Comparison of ENCODE assay signal across 17 cellular contexts in the genomic region with DNA sequence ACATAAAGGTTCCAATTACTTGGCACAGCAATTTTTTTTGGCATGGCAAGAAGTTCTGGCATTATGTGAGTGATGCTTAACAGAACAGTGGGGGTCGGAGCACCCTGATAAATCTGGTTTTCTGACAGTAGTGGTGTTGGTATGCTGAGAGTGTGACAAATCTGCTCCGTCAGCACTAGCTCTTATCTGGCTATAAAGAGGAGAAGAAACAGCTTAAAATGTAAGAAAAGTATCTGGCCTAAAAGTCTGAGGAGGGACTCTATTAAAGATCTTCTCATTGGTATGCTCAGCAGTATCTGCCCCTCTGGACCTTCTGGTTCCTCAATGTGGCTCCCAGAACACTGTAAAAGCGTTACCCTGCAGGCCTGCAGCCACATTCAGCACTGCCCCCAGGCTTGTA.
DNase-seq lines count a peak whose midpoint lies in the region; ATAC-seq and TF ChIP-seq lines count a peak whose summit lies in the region.
"Had no signal": no experiment of that assay in that cellular context is flagged by ENCODE, and none has a peak within 500 bp of the region (broad histone marks: within the 10 kb centered on the region; RNA-seq: fewer than 3 reads in every experiment).

No MANE protein-coding gene starts in this region.

- H3K27ac Mint-ChIP-seq in MCF 10A (ENCODE audit: low read depth, unreplicated experiment) (no peak overlapping the region), mesothelial cell of epicardium (peak overlapping the region; percentile 45), type B pancreatic cell (peak overlapping the region; percentile 97)
- H3K27ac Mint-ChIP-seq in activated naive CD4-positive, alpha-beta T cell treated with anti-CD3 and anti-CD28 coated beads for 36 hours = no peak overlapping the region
- H3K27ac Mint-ChIP-seq: CD8-positive, alpha-beta memory T cell had no signal

- no TSS peak for BruUV-seq in MCF 10A (replicated peaks; lab: Mats Ljungman, UMichigan)

- H3K27me3 ChIP-seq in breast epithelium = no peaks in the 10 kb centered on the region
- H3K27me3 ChIP-seq: BLaER1 had no signal

- TF ChIP-seq CTCF in breast epithelium (IDR thresholded peaks at IDR 0.05) = no peak
- no peak for TF ChIP-seq CTCF in MCF 10A (IDR thresholded peaks at IDR 0.05; ENCODE audit: unreplicated experiment)
- TF ChIP-seq CTCF in mesothelial cell of epicardium (IDR thresholded peaks at IDR 0.05; ENCODE audit: unreplicated experiment) = no peak
- TF ChIP-seq CTCF in type B pancreatic cell (conservative IDR thresholded peaks at IDR 0.05) = no peak

- H3K27ac ChIP-seq in breast epithelium (peak overlapping the region; percentile 76 to 83), epithelial cell of prostate (peak overlapping the region; percentile 74)
- H3K27ac ChIP-seq: BLaER1 had no signal

- ATAC-seq in GM18907 (IDR thresholded peaks at IDR 0.05; ENCODE audit: unreplicated experiment) = no peak

- H3K4me3 ChIP-seq in breast epithelium = no peak overlapping the region
- H3K4me3 ChIP-seq: BLaER1, HAP-1 had no signal

- POLR2A ChIA-PET in MCF 10A (lab: Yijun Ruan, JAX) = no interaction called here

- CTCF ChIA-PET in MCF 10A (lab: Yijun Ruan, JAX) = interaction anchor here (0.6 to 2.3 kb wide), 7 partner anchors 11 to 883 kb away, joined by 3 to 12 read pairs (median 5); no protein-coding TSS in a partner anchor
- CTCF ChIA-PET in activated naive CD4-positive, alpha-beta T cell treated with anti-CD3 and anti-CD28 coated beads for 36 hours (lab: Charles Lee) = no interaction called here

- no peaks in the 10 kb centered on the region for H3K36me3 ChIP-seq in breast epithelium
- H3K36me3 ChIP-seq: BLaER1, HAP-1 had no signal

- no peaks in the 10 kb centered on the region for H3K4me1 ChIP-seq in breast epithelium
- H3K4me1 ChIP-seq: BLaER1, HAP-1 had no signal

- H3K9me3 ChIP-seq in breast epithelium = no peaks in the 10 kb centered on the region
- H3K9me3 ChIP-seq: BLaER1, HAP-1 had no signal

- H3K4me3 Mint-ChIP-seq in MCF 10A (ENCODE audit: unreplicated experiment) (no peak overlapping the region), mesothelial cell of epicardium (no peak overlapping the region), type B pancreatic cell (peak overlapping the region; percentile 10)
- H3K4me3 Mint-ChIP-seq in activated naive CD4-positive, alpha-beta T cell treated with anti-CD3 and anti-CD28 coated beads for 36 hours = no peak overlapping the region
- H3K4me3 Mint-ChIP-seq: CD8-positive, alpha-beta memory T cell had no signal

- no peaks in the 10 kb centered on the region for H3K27me3 Mint-ChIP-seq in MCF 10A (ENCODE audit: insufficient read depth, unreplicated experiment)
- H3K27me3 Mint-ChIP-seq in mesothelial cell of epicardium (ENCODE audit: low read depth) = no peaks in the 10 kb centered on the region
- H3K27me3 Mint-ChIP-seq in type B pancreatic cell = no peaks in the 10 kb centered on the region
- H3K27me3 Mint-ChIP-seq in activated naive CD4-positive, alpha-beta T cell treated with anti-CD3 and anti-CD28 coated beads for 36 hours (ENCODE audit: low read depth) = no peaks in the 10 kb centered on the region

- peaks cover 9% of the 10 kb centered on the region for H3K4me1 Mint-ChIP-seq in MCF 10A (ENCODE audit: insufficient read depth, unreplicated experiment)
- peaks cover 55% of the 10 kb centered on the region for H3K4me1 Mint-ChIP-seq in mesothelial cell of epicardium
- H3K4me1 Mint-ChIP-seq in type B pancreatic cell (ENCODE audit: unreplicated experiment) = peaks cover 36% of the 10 kb centered on the region
- H3K4me1 Mint-ChIP-seq in activated naive CD4-positive, alpha-beta T cell treated with anti-CD3 and anti-CD28 coated beads for 36 hours (ENCODE audit: low read depth) = no peaks in the 10 kb centered on the region
- H3K4me1 Mint-ChIP-seq: CD8-positive, alpha-beta memory T cell had no signal

- intact Hi-C loops in breast epithelium (cut with DNase I; ENCODE audit: low total_unique reads) (no loop called here), MCF 10A (cut with micrococcal nuclease) (no loop called here)
- intact Hi-C loops in activated naive CD4-positive, alpha-beta T cell treated with anti-CD3 and anti-CD28 coated beads for 36 hours (cut with micrococcal nuclease) = no loop called here

- DNase-seq in breast epithelium (ENCODE audit: low spot score in 2 of 2) = no peak
- DNase-seq in MCF 10A (ENCODE audit: unreplicated experiment) = no peak
- DNase-seq in epithelial cell of prostate (ENCODE audit: low read depth, low spot score) = no peak
- no peak for DNase-seq in mesothelial cell of epicardium (ENCODE audit: low spot score in 2 of 2, unreplicated experiment in 2 of 2)
- DNase-seq in type B pancreatic cell (ENCODE audit: extremely low spot score, unreplicated experiment) = no peak
- no peak for DNase-seq in NCI-H1417 treated with DMSO at 0.1 percent for 48 hours (lab: John Stamatoyannopoulos, UW)
- DNase-seq in activated naive CD4-positive, alpha-beta T cell treated with anti-CD3 and anti-CD28 coated beads for 36 hours = no peak
- DNase-seq: 8988T; CD8-positive, alpha-beta memory T cell; DMS79; MV-4-11; NCI-H1436; NCI-H2029; NCI-H510A treated with DMSO at 0.1 percent for 48 hours had no signal

- H3K9me3 Mint-ChIP-seq in MCF 10A (ENCODE audit: unreplicated experiment) (no peaks in the 10 kb centered on the region), mesothelial cell of epicardium (no peaks in the 10 kb centered on the region), type B pancreatic cell (peaks cover 4% of the 10 kb centered on the region)
- H3K9me3 Mint-ChIP-seq in activated naive CD4-positive, alpha-beta T cell treated with anti-CD3 and anti-CD28 coated beads for 36 hours = no peaks in the 10 kb centered on the region
- H3K9me3 Mint-ChIP-seq: CD8-positive, alpha-beta memory T cell had no signal

- H3K36me3 Mint-ChIP-seq in MCF 10A (ENCODE audit: insufficient read depth, unreplicated experiment) (no peaks in the 10 kb centered on the region), mesothelial cell of epicardium (no peaks in the 10 kb centered on the region), type B pancreatic cell (no peaks in the 10 kb centered on the region)
- H3K36me3 Mint-ChIP-seq in activated naive CD4-positive, alpha-beta T cell treated with anti-CD3 and anti-CD28 coated beads for 36 hours (ENCODE audit: low read depth) = no peaks in the 10 kb centered on the region
- H3K36me3 Mint-ChIP-seq: CD8-positive, alpha-beta memory T cell had no signal

- no peak for TF ChIP-seq POLR2A in breast epithelium (IDR thresholded peaks at IDR 0.05)

Comparison
In these comparisons a context has a peak if more than half of its experiments do, and no peak if none do; other contexts are left out.
1. H3K27ac Mint-ChIP-seq: peak in mesothelial cell of epicardium (single experiment) and type B pancreatic cell (single experiment); none in MCF 10A (single experiment) and activated naive CD4-positive, alpha-beta T cell treated with anti-CD3 and anti-CD28 coated beads for 36 hours (single experiment).